Comparison of ENCODE assay signal across 1 cellular context in the genomic region with DNA sequence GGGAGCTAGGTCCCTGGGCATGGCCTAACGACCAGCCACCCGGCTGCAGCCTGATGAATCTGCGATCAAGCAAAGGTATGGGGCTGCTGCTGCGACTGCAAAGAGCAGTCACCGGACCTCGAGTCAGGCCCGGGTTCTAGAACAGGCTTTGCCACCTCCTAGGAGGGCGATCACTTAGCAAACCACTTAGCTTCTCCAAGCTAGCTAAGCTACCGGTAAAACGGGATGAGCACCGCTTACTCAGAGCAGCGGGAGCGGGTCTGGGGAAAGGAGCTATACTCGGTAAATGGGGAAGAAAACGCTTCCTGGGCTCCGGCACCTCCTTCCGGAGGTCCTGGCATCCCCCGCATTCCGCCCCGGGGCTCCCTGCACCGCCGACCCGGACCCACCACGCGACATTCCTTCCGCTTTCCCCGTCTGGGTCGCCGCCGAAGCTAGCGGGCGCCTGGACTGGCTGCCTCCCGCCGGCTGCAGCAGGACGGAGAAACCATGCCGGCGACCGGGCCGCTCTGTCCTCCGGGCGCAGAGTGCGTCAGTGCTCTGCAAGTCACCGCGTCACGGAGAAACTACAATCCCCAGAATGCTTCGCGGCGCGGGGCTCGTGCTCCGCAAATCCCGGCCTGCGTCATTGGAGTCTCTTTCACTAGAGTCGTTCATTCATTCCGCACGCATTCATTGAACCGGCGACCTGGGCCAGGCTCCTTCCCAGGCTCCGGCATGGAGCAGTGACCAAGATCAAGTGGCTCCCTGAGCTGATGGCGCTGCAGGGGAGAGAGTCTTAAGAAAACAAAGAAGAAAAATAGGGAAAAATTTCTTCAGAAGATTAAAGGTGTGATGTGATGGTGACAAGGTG.
A peak's percentile ranks its signal among the peaks of the same experiment; 100 is the strongest.
TF ChIP-seq lines count a peak whose summit lies in the region.

A gene (minus strand): TSS at position 531 of the 853 bp plus-strand sequence. CDS start 3,779 bp downstream, outside the sequence.

TF ChIP-seq in K562, 482 proteins besides CTCF, POLR2A, EP300 and RAD21 (continued from another document and continues in another):
- TF ChIP-seq, protein P1, sequence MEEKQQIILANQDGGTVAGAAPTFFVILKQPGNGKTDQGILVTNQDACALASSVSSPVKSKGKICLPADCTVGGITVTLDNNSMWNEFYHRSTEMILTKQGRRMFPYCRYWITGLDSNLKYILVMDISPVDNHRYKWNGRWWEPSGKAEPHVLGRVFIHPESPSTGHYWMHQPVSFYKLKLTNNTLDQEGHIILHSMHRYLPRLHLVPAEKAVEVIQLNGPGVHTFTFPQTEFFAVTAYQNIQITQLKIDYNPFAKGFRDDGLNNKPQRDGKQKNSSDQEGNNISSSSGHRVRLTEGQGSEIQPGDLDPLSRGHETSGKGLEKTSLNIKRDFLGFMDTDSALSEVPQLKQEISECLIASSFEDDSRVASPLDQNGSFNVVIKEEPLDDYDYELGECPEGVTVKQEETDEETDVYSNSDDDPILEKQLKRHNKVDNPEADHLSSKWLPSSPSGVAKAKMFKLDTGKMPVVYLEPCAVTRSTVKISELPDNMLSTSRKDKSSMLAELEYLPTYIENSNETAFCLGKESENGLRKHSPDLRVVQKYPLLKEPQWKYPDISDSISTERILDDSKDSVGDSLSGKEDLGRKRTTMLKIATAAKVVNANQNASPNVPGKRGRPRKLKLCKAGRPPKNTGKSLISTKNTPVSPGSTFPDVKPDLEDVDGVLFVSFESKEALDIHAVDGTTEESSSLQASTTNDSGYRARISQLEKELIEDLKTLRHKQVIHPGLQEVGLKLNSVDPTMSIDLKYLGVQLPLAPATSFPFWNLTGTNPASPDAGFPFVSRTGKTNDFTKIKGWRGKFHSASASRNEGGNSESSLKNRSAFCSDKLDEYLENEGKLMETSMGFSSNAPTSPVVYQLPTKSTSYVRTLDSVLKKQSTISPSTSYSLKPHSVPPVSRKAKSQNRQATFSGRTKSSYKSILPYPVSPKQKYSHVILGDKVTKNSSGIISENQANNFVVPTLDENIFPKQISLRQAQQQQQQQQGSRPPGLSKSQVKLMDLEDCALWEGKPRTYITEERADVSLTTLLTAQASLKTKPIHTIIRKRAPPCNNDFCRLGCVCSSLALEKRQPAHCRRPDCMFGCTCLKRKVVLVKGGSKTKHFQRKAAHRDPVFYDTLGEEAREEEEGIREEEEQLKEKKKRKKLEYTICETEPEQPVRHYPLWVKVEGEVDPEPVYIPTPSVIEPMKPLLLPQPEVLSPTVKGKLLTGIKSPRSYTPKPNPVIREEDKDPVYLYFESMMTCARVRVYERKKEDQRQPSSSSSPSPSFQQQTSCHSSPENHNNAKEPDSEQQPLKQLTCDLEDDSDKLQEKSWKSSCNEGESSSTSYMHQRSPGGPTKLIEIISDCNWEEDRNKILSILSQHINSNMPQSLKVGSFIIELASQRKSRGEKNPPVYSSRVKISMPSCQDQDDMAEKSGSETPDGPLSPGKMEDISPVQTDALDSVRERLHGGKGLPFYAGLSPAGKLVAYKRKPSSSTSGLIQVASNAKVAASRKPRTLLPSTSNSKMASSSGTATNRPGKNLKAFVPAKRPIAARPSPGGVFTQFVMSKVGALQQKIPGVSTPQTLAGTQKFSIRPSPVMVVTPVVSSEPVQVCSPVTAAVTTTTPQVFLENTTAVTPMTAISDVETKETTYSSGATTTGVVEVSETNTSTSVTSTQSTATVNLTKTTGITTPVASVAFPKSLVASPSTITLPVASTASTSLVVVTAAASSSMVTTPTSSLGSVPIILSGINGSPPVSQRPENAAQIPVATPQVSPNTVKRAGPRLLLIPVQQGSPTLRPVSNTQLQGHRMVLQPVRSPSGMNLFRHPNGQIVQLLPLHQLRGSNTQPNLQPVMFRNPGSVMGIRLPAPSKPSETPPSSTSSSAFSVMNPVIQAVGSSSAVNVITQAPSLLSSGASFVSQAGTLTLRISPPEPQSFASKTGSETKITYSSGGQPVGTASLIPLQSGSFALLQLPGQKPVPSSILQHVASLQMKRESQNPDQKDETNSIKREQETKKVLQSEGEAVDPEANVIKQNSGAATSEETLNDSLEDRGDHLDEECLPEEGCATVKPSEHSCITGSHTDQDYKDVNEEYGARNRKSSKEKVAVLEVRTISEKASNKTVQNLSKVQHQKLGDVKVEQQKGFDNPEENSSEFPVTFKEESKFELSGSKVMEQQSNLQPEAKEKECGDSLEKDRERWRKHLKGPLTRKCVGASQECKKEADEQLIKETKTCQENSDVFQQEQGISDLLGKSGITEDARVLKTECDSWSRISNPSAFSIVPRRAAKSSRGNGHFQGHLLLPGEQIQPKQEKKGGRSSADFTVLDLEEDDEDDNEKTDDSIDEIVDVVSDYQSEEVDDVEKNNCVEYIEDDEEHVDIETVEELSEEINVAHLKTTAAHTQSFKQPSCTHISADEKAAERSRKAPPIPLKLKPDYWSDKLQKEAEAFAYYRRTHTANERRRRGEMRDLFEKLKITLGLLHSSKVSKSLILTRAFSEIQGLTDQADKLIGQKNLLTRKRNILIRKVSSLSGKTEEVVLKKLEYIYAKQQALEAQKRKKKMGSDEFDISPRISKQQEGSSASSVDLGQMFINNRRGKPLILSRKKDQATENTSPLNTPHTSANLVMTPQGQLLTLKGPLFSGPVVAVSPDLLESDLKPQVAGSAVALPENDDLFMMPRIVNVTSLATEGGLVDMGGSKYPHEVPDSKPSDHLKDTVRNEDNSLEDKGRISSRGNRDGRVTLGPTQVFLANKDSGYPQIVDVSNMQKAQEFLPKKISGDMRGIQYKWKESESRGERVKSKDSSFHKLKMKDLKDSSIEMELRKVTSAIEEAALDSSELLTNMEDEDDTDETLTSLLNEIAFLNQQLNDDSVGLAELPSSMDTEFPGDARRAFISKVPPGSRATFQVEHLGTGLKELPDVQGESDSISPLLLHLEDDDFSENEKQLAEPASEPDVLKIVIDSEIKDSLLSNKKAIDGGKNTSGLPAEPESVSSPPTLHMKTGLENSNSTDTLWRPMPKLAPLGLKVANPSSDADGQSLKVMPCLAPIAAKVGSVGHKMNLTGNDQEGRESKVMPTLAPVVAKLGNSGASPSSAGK (IDR thresholded peaks at IDR 0.05): peak; percentile 53
- TF ChIP-seq ZBTB7A (IDR thresholded peaks at IDR 0.05; ENCODE audit: borderline replicate concordance, control insufficient read depth, low read depth, low read length): no peak; the same call in 1 of the 2 replicates
- TF ChIP-seq, protein P2, sequence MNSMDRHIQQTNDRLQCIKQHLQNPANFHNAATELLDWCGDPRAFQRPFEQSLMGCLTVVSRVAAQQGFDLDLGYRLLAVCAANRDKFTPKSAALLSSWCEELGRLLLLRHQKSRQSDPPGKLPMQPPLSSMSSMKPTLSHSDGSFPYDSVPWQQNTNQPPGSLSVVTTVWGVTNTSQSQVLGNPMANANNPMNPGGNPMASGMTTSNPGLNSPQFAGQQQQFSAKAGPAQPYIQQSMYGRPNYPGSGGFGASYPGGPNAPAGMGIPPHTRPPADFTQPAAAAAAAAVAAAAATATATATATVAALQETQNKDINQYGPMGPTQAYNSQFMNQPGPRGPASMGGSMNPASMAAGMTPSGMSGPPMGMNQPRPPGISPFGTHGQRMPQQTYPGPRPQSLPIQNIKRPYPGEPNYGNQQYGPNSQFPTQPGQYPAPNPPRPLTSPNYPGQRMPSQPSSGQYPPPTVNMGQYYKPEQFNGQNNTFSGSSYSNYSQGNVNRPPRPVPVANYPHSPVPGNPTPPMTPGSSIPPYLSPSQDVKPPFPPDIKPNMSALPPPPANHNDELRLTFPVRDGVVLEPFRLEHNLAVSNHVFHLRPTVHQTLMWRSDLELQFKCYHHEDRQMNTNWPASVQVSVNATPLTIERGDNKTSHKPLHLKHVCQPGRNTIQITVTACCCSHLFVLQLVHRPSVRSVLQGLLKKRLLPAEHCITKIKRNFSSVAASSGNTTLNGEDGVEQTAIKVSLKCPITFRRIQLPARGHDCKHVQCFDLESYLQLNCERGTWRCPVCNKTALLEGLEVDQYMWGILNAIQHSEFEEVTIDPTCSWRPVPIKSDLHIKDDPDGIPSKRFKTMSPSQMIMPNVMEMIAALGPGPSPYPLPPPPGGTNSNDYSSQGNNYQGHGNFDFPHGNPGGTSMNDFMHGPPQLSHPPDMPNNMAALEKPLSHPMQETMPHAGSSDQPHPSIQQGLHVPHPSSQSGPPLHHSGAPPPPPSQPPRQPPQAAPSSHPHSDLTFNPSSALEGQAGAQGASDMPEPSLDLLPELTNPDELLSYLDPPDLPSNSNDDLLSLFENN (IDR thresholded peaks at IDR 0.05; ENCODE audit: low read depth in 2 of 2, low read length in 2 of 2): peak in 1 of 2 experiments; percentile 26; a peak in 1 of 4 replicates
- no peak for TF ChIP-seq RBM15 (IDR thresholded peaks at IDR 0.05; ENCODE audit: insufficient read depth, low read length)
- TF ChIP-seq U2AF1 (optimal IDR thresholded peaks at IDR 0.05; ENCODE audit: low read depth, low read length): peak; percentile 29
- TF ChIP-seq, protein P3, sequence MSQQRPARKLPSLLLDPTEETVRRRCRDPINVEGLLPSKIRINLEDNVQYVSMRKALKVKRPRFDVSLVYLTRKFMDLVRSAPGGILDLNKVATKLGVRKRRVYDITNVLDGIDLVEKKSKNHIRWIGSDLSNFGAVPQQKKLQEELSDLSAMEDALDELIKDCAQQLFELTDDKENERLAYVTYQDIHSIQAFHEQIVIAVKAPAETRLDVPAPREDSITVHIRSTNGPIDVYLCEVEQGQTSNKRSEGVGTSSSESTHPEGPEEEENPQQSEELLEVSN (IDR thresholded peaks at IDR 0.05; ENCODE audit: borderline replicate concordance in 1 of 2, extremely low read depth in 1 of 2, insufficient read depth in 1 of 2, insufficient read length in 1 of 2, low read depth in 1 of 2, low read length in 1 of 2, poor library complexity in 1 of 2, severe bottlenecking in 1 of 2): peak in 1 of 2 experiments; percentile 68
- TF ChIP-seq ARID1B (IDR thresholded peaks at IDR 0.05): peak; percentile 31; the same call in 1 of the 2 replicates
- TF ChIP-seq ARNT (IDR thresholded peaks at IDR 0.05): peak in 1 of 2 experiments; percentile 48; a peak in 1 of 4 replicates
- peak; percentile 65 to 97; a peak in 3 of 4 replicates for TF ChIP-seq SIN3A (IDR thresholded peaks at IDR 0.05; ENCODE audit: borderline replicate concordance in 2 of 2, control insufficient read depth in 1 of 2, low read depth in 2 of 2, low read length in 2 of 2)
- peak; percentile 50; the same call in 1 of the 2 replicates for TF ChIP-seq RAD51 (IDR thresholded peaks at IDR 0.05; ENCODE audit: borderline replicate concordance, low read depth)
- peak; percentile 82; a peak in 3 of 4 replicates for TF ChIP-seq SIX5 (IDR thresholded peaks at IDR 0.05; ENCODE audit: borderline replicate concordance in 1 of 2, insufficient read depth in 1 of 2, low read depth in 1 of 2, low read length in 2 of 2)
- peak; percentile 92 for TF ChIP-seq MYC (IDR thresholded peaks at IDR 0.05; ENCODE audit: low read depth, low read length)
- 0 out of 2 replicates have a peak, but pooled peaks have one; percentile 59 for TF ChIP-seq MYC (CRISPR knock-in tag; IDR thresholded peaks at IDR 0.05; ENCODE audit: borderline replicate concordance, low read depth)
- TF ChIP-seq KAT7 (CRISPR knock-in tag; IDR thresholded peaks at IDR 0.05; ENCODE audit: borderline replicate concordance): peak; percentile 63; the same call in 1 of the 2 replicates
- peak; percentile 41; the same call in 1 of the 2 replicates for TF ChIP-seq SMARCE1 (IDR thresholded peaks at IDR 0.05)
- peak; percentile 72 for TF ChIP-seq ESRRA (IDR thresholded peaks at IDR 0.05; ENCODE audit: borderline replicate concordance, low read depth)
- peak; percentile 96 for TF ChIP-seq POLR2B (IDR thresholded peaks at IDR 0.05; ENCODE audit: low read depth, partially characterized antibody)
- TF ChIP-seq KLF1 (tag; IDR thresholded peaks at IDR 0.05): no peak
- TF ChIP-seq, protein P4, sequence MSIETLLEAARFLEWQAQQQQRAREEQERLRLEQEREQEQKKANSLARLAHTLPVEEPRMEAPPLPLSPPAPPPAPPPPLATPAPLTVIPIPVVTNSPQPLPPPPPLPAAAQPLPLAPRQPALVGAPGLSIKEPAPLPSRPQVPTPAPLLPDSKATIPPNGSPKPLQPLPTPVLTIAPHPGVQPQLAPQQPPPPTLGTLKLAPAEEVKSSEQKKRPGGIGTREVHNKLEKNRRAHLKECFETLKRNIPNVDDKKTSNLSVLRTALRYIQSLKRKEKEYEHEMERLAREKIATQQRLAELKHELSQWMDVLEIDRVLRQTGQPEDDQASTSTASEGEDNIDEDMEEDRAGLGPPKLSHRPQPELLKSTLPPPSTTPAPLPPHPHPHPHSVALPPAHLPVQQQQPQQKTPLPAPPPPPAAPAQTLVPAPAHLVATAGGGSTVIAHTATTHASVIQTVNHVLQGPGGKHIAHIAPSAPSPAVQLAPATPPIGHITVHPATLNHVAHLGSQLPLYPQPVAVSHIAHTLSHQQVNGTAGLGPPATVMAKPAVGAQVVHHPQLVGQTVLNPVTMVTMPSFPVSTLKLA (conservative IDR thresholded peaks at IDR 0.05): peak; percentile 92 to 96
- peak in 1 of 2 experiments; percentile 29; a peak in 1 of 4 replicates for TF ChIP-seq TBL1XR1 (IDR thresholded peaks at IDR 0.05; ENCODE audit: low read length in 2 of 2)
- TF ChIP-seq, protein P5, sequence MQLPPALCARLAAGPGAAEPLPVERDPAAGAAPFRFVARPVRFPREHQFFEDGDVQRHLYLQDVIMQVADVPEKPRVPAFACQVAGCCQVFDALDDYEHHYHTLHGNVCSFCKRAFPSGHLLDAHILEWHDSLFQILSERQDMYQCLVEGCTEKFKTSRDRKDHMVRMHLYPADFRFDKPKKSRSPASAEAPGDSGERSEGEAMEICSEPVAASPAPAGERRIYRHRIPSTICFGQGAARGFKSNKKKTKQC (CRISPR knock-in tag; IDR thresholded peaks at IDR 0.05): peak; percentile 97; the same call in 1 of the 2 replicates
- TF ChIP-seq, protein P6, sequence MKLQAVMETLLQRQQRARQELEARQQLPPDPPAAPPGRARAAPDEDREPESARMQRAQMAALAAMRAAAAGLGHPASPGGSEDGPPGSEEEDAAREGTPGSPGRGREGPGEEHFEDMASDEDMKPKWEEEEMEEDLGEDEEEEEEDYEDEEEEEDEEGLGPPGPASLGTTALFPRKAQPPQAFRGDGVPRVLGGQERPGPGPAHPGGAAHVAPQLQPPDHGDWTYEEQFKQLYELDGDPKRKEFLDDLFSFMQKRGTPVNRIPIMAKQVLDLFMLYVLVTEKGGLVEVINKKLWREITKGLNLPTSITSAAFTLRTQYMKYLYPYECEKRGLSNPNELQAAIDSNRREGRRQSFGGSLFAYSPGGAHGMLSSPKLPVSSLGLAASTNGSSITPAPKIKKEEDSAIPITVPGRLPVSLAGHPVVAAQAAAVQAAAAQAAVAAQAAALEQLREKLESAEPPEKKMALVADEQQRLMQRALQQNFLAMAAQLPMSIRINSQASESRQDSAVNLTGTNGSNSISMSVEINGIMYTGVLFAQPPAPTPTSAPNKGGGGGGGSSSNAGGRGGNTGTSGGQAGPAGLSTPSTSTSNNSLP (IDR thresholded peaks at IDR 0.05; ENCODE audit: borderline replicate concordance, low read depth, low read length): no peak
- TF ChIP-seq, protein P7, sequence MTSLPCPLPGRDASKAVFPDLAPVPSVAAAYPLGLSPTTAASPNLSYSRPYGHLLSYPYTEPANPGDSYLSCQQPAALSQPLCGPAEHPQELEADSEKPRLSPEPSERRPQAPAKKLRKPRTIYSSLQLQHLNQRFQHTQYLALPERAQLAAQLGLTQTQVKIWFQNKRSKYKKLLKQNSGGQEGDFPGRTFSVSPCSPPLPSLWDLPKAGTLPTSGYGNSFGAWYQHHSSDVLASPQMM (CRISPR knock-in tag; IDR thresholded peaks at IDR 0.05): no peak
- peak; percentile 92 for TF ChIP-seq EP400 (IDR thresholded peaks at IDR 0.05)
- TF ChIP-seq, protein P8, sequence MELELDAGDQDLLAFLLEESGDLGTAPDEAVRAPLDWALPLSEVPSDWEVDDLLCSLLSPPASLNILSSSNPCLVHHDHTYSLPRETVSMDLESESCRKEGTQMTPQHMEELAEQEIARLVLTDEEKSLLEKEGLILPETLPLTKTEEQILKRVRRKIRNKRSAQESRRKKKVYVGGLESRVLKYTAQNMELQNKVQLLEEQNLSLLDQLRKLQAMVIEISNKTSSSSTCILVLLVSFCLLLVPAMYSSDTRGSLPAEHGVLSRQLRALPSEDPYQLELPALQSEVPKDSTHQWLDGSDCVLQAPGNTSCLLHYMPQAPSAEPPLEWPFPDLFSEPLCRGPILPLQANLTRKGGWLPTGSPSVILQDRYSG (tag; conservative IDR thresholded peaks at IDR 0.05; ENCODE audit: low read depth): no peak
